ENCODE assay signal across 8 cellular contexts in genomic region chr5:131379071-131379538, GRCh38.
DNase-seq lines count a peak whose midpoint lies in the region; ATAC-seq and TF ChIP-seq lines count a peak whose summit lies in the region.

No MANE protein-coding gene starts in this region.

- peaks cover 19% of the 10 kb centered on the region for H3K79me2 ChIP-seq in osteoblast (ENCODE audit: insufficient read depth, low read length)

- H3K36me3 ChIP-seq in body of pancreas (replicated peaks in 1 of 2; ENCODE audit: insufficient read depth in 1 of 2, low read depth in 2 of 2) (no peaks in the 10 kb centered on the region), osteoblast (ENCODE audit: insufficient read depth, low read length) (no peaks in the 10 kb centered on the region), WERI-Rb-1 (no peaks in the 10 kb centered on the region)

- TF ChIP-seq POLR2A in body of pancreas (IDR thresholded peaks at IDR 0.05) = no peak

- intact Hi-C loops in body of pancreas (cut with DNase I) = no loop called here

- peaks cover 2% of the 10 kb centered on the region for H4K20me1 ChIP-seq in osteoblast (ENCODE audit: insufficient read depth, low read length)

- H3K4me3 ChIP-seq in body of pancreas (no peak overlapping the region), osteoblast (ENCODE audit: insufficient read depth, low read length) (no peak overlapping the region), WERI-Rb-1 (ENCODE audit: low read depth, low read length) (no peak overlapping the region)

- ATAC-seq in GM18873 (IDR thresholded peaks at IDR 0.05; ENCODE audit: low FRiP score, unreplicated experiment) = peak; percentile 38
- peak; percentile 16 for ATAC-seq in HG03175 (IDR thresholded peaks at IDR 0.05; ENCODE audit: unreplicated experiment)
- ATAC-seq in body of pancreas = no peak
- ATAC-seq in esophagus mucosa = no peak

- H3K27ac ChIP-seq in body of pancreas = peak overlapping the region in 3 of 4 donors; percentile 51 to 88 (median 69)
- H3K27ac ChIP-seq in osteoblast (ENCODE audit: low read depth, low read length) = peak overlapping the region; percentile 79
- no peak overlapping the region for H3K27ac ChIP-seq in WERI-Rb-1

- H3K9me3 ChIP-seq in body of pancreas = no peaks in the 10 kb centered on the region
- no peaks in the 10 kb centered on the region for H3K9me3 ChIP-seq in osteoblast (ENCODE audit: low read depth, low read length)
- no peaks in the 10 kb centered on the region for H3K9me3 ChIP-seq in WERI-Rb-1 (ENCODE audit: severe bottlenecking)

- H3K4me1 ChIP-seq in body of pancreas = peaks cover 41% of the 10 kb centered on the region
- peaks cover 23% of the 10 kb centered on the region for H3K4me1 ChIP-seq in osteoblast (ENCODE audit: insufficient read depth, low read length)

- no peak overlapping the region for H2AFZ ChIP-seq in osteoblast (ENCODE audit: low read length)

- H3K27me3 ChIP-seq in body of pancreas (no peaks in the 10 kb centered on the region), osteoblast (ENCODE audit: insufficient read depth, low read length) (no peaks in the 10 kb centered on the region), WERI-Rb-1 (ENCODE audit: insufficient read depth, low read depth, severe bottlenecking) (no peaks in the 10 kb centered on the region)

- H3K4me2 ChIP-seq in osteoblast (ENCODE audit: insufficient read depth, low read length) = no peak overlapping the region

- TF ChIP-seq CTCF in body of pancreas (IDR thresholded peaks at IDR 0.05) = no peak
- TF ChIP-seq CTCF in osteoblast (IDR thresholded peaks at IDR 0.05; ENCODE audit: extremely low read depth, low read depth, low read length) = no peak
- TF ChIP-seq CTCF in WERI-Rb-1 (IDR thresholded peaks at IDR 0.05; ENCODE audit: low read depth, low read length) = no peak

- DNase-seq in body of pancreas = no peak
- DNase-seq in osteoblast (ENCODE audit: insufficient read length, low spot score, missing footprints) = no peak
- DNase-seq in T1000 (lab: John Stamatoyannopoulos, UW) = no peak
- no peak for DNase-seq in WERI-Rb-1
- DNase-seq in NCI-H1436 treated with DMSO at 0.1 percent for 48 hours (lab: John Stamatoyannopoulos, UW) = no peak

Comparison
In these comparisons a context has a peak if more than half of its experiments do, and no peak if none do; other contexts are left out.
1. ATAC-seq: peak in GM18873 (single experiment) and HG03175 (single experiment); none in body of pancreas (single experiment) and esophagus mucosa (single experiment).